21 cellular contexts compared by ENCODE assay signal in genomic region chr4:92035666-92036065, GRCh38.
DNase-seq lines count a peak whose midpoint lies in the region; ATAC-seq, FAIRE-seq and TF ChIP-seq lines count a peak whose summit lies in the region.
"Had no signal": no experiment of that assay in that cellular context is flagged by ENCODE, and none has a peak within 500 bp of the region (broad histone marks: within the 10 kb centered on the region; RNA-seq: fewer than 3 reads in every experiment).

No MANE protein-coding gene starts in this region.

- H3K36me3 Mint-ChIP-seq in activated CD4-positive, alpha-beta memory T cell treated with anti-CD3 and anti-CD28 coated beads for 36 hours = no peaks in the 10 kb centered on the region
- H3K36me3 Mint-ChIP-seq: CD14-positive monocyte had no signal

- TF ChIP-seq CTCF in epithelial cell of esophagus (IDR thresholded peaks at IDR 0.05; ENCODE audit: insufficient read depth, low read depth, low read length, missing control alignments) = no peak

- no peak overlapping the region for H3K27ac Mint-ChIP-seq in activated CD4-positive, alpha-beta memory T cell treated with anti-CD3 and anti-CD28 coated beads for 36 hours
- H3K27ac Mint-ChIP-seq: CD14-positive monocyte; T-helper 1 cell treated with Interleukin-12 subunit alpha and Interleukin-12 subunit beta and Interleukin-4 antibody, amounts not matched to agents 30 μg/mL and 1 μg/mL, for 36 hours had no signal

- DNase-seq in GM12891 (ENCODE audit: insufficient read length, low spot score) = no peak
- DNase-seq in NAMALWA (ENCODE audit: low spot score) = peak; percentile 13
- DNase-seq in epithelial cell of esophagus (ENCODE audit: low read depth) = peak; percentile 9
- no peak for DNase-seq in activated CD4-positive, alpha-beta memory T cell treated with anti-CD3 and anti-CD28 coated beads for 36 hours
- DNase-seq in C1 segment of cervical spinal cord (lab: John Stamatoyannopoulos, UW) = no peak
- DNase-seq in NCI-H2107 treated with DMSO at 0.1 percent for 48 hours (lab: John Stamatoyannopoulos, UW; ENCODE audit: unreplicated experiment) = no peak
- DNase-seq: KBM-7, NCI-H1105, NCI-H146, NCI-H2029 treated with DMSO at 0.1 percent for 48 hours, NCI-H2171, NCI-H524 treated with DMSO at 0.1 percent for 48 hours, RPMI8226, SHP77 had no signal

- POLR2A ChIA-PET in activated CD4-positive, alpha-beta memory T cell treated with anti-CD3 and anti-CD28 coated beads for 36 hours (lab: Charles Lee) = no interaction called here

- no peak for FAIRE-seq in GM12891 (lab: Jason Lieb, UNC)
- FAIRE-seq: A204.1, H54, HepG2 had no signal

- peaks cover 16% of the 10 kb centered on the region for H3K9me3 Mint-ChIP-seq in activated CD4-positive, alpha-beta memory T cell treated with anti-CD3 and anti-CD28 coated beads for 36 hours

- H3K4me1 Mint-ChIP-seq in activated CD4-positive, alpha-beta memory T cell treated with anti-CD3 and anti-CD28 coated beads for 36 hours (ENCODE audit: low read depth) = no peaks in the 10 kb centered on the region
- H3K4me1 Mint-ChIP-seq: CD14-positive monocyte had no signal

- no peak for TF ChIP-seq POLR2A in GM12891 (IDR thresholded peaks at IDR 0.05; ENCODE audit: low read depth, low read length)

- H3K4me3 Mint-ChIP-seq in activated CD4-positive, alpha-beta memory T cell treated with anti-CD3 and anti-CD28 coated beads for 36 hours = no peak overlapping the region
- H3K4me3 Mint-ChIP-seq: CD14-positive monocyte; T-helper 1 cell treated with Interleukin-12 subunit alpha and Interleukin-12 subunit beta and Interleukin-4 antibody, amounts not matched to agents 30 μg/mL and 1 μg/mL, for 36 hours had no signal

- no peaks in the 10 kb centered on the region for H3K27me3 Mint-ChIP-seq in activated CD4-positive, alpha-beta memory T cell treated with anti-CD3 and anti-CD28 coated beads for 36 hours

- ATAC-seq in HG02610 (IDR thresholded peaks at IDR 0.05; ENCODE audit: unreplicated experiment) (peak; percentile 44), GM21576 (IDR thresholded peaks at IDR 0.05; ENCODE audit: unreplicated experiment) (no peak)
- ATAC-seq: HepG2 had no signal

- H3K4me3 ChIP-seq in epithelial cell of esophagus (ENCODE audit: low read length) = no peak overlapping the region

- intact Hi-C loops in activated CD4-positive, alpha-beta memory T cell treated with anti-CD3 and anti-CD28 coated beads for 36 hours (cut with micrococcal nuclease) = no loop called here

- CTCF ChIA-PET in activated CD4-positive, alpha-beta memory T cell treated with anti-CD3 and anti-CD28 coated beads for 36 hours (lab: Charles Lee) = no interaction called here

TF ChIP-seq in GM12891, 5 proteins besides CTCF, POLR2A, EP300 and RAD21:
- no peak for TF ChIP-seq PAX5 (IDR thresholded peaks at IDR 0.05; ENCODE audit: insufficient read depth, low read length, severe bottlenecking)
- TF ChIP-seq SPI1 (IDR thresholded peaks at IDR 0.05; ENCODE audit: low read depth, low read length) = peak; percentile 80
- TF ChIP-seq POU2F2 (IDR thresholded peaks at IDR 0.05; ENCODE audit: low read depth, low read length) = no peak
- TF ChIP-seq TAF1 (IDR thresholded peaks at IDR 0.05; ENCODE audit: low read depth, low read length) = no peak

Comparison
In these comparisons a context has a peak if more than half of its experiments do, and no peak if none do; other contexts are left out.
1. DNase-seq: peak in NAMALWA (single experiment) and epithelial cell of esophagus (single experiment); none in GM12891 (single experiment), activated CD4-positive, alpha-beta memory T cell treated with anti-CD3 and anti-CD28 coated beads for 36 hours (single experiment), C1 segment of cervical spinal cord (0 of 14) and NCI-H2107 treated with DMSO at 0.1 percent for 48 hours (single experiment).